Comparison of ENCODE assay signal across 12 cellular contexts in genomic region chr7:137967143-137968018, GRCh38. TPM values are rescaled to one million over a fixed set of nuclear protein-coding genes. Genes with fewer than 3 reads are reported as not detected.
DNase-seq lines count a peak whose midpoint lies in the region; ATAC-seq, FAIRE-seq and TF ChIP-seq lines count a peak whose summit lies in the region.
"Had no signal": no experiment of that assay in that cellular context is flagged by ENCODE, and none has a peak within 500 bp of the region (broad histone marks: within the 10 kb centered on the region; RNA-seq: fewer than 3 reads in every experiment).

No MANE protein-coding gene starts in this region.

- in situ Hi-C loops in astrocyte of the spinal cord (cut with HindIII; ENCODE audit: low sequenced_read_pairs), result no loop called here

- no peak overlapping the region for H3K4me3 ChIP-seq in AG04450 (ENCODE audit: low read depth, low read length)
- H3K4me3 ChIP-seq in astrocyte of the spinal cord (ENCODE audit: low read depth, low read length), result no peak overlapping the region
- no peak overlapping the region for H3K4me3 ChIP-seq in right lobe of liver

- ATAC-seq in right lobe of liver (peak; percentile 15 to 47 (median 30)), GM21528 (IDR thresholded peaks at IDR 0.05; ENCODE audit: low FRiP score, unreplicated experiment) (no peak)

- H3K27ac ChIP-seq in AG04450 (ENCODE audit: low read depth, low read length) (peak overlapping the region; percentile 25), right lobe of liver (no peak overlapping the region)
- H3K27ac ChIP-seq: neutrophil had no signal

- TF ChIP-seq CTCF in AG04450 (IDR thresholded peaks at IDR 0.05; ENCODE audit: low read depth, low read length) (no peak), astrocyte of the spinal cord (IDR thresholded peaks at IDR 0.05; ENCODE audit: low read depth, low read length) (no peak), right lobe of liver (IDR thresholded peaks at IDR 0.05) (no peak)

- CTCF ChIA-PET in AG04450 (lab: Charles Lee), result interaction anchor here (0.9 to 1.6 kb wide), 5 partner anchors 8 to 341 kb away, joined by 3 read pairs; no protein-coding TSS in a partner anchor

- DNase-seq in AG04450 (ENCODE audit: low read depth, low spot score), result no peak
- peak; percentile 45 for DNase-seq in HTR-8/SVneo (ENCODE audit: insufficient read length, low spot score)
- DNase-seq in astrocyte of the spinal cord (ENCODE audit: low read depth, low spot score), result peak; percentile 71
- no peak for DNase-seq in right lobe of liver
- DNase-seq in stimulated activated CD4-positive, alpha-beta T cell treated with anti-CD3 and anti-CD28 coated beads, Interleukin-4, amount 100 ng/mL, for 1 hour, result no peak
- DNase-seq in 8988T, result no peak
- DNase-seq in NCI-H1694 (lab: John Stamatoyannopoulos, UW), result no peak
- DNase-seq: activated gamma-delta T cell; CD4-positive, alpha-beta T cell; NCI-H1092 had no signal

- POLR2A ChIA-PET in AG04450 (lab: Yijun Ruan, JAX), result interaction anchor here (0.9 to 1.3 kb wide), 4 partner anchors 10 to 19 kb away, joined by 3 read pairs; no protein-coding TSS in a partner anchor

- H3K27me3 ChIP-seq in AG04450 (ENCODE audit: control insufficient read depth, insufficient read depth, low read length), result no peaks in the 10 kb centered on the region
- H3K27me3 ChIP-seq in right lobe of liver, result no peaks in the 10 kb centered on the region
- H3K27me3 ChIP-seq: neutrophil had no signal

- H3K9me3 ChIP-seq in AG04450 (ENCODE audit: control insufficient read depth, insufficient read depth, low read length), result no peaks in the 10 kb centered on the region
- no peaks in the 10 kb centered on the region for H3K9me3 ChIP-seq in right lobe of liver
- H3K9me3 ChIP-seq: neutrophil had no signal

- FAIRE-seq in HTR-8/SVneo (lab: Jason Lieb, UNC), result no peak

- intact Hi-C loops in right lobe of liver (cut with DNase I), result no loop called here

- WGBS in right lobe of liver (ENCODE audit: insufficient coverage, low coverage, low lambda C conversion rate, missing lambda C conversion rate), result 62% methylated on average over 10 of the region's 12 CpGs

- H3K36me3 ChIP-seq in right lobe of liver, result no peaks in the 10 kb centered on the region
- H3K36me3 ChIP-seq: neutrophil had no signal

- peaks cover 0 to 24% (median 7%) of the 10 kb centered on the region in 4 donors for H3K4me1 ChIP-seq in right lobe of liver

- TF ChIP-seq POLR2A in right lobe of liver (IDR thresholded peaks at IDR 0.05), result no peak

RNA-seq across cellular contexts. Expression of gene CREB3L2, which starts 34.5 kb away (rescaled TPM):
- 53.5 and 57.8 TPM in 2 replicates for polyA plus RNA-seq in AG04450 (2011; rRNA removed)
- 96.0 and 121 TPM in 2 replicates for polyA minus RNA-seq in AG04450 (2011; rRNA and poly(A)+ RNA removed)
- total RNA-seq in right lobe of liver, result 10 to 100 TPM; 11.5 to 29.9 (median 18.2) TPM

Comparison
In these comparisons a context has a peak if more than half of its experiments do, and no peak if none do; other contexts are left out.
1. DNase-seq: peak in HTR-8/SVneo (single experiment) and astrocyte of the spinal cord (single experiment); none in AG04450 (single experiment), right lobe of liver (0 of 3), stimulated activated CD4-positive, alpha-beta T cell treated with anti-CD3 and anti-CD28 coated beads, Interleukin-4, amount 100 ng/mL, for 1 hour (single experiment), 8988T (single experiment) and NCI-H1694 (single experiment).